In the genomic region with DNA sequence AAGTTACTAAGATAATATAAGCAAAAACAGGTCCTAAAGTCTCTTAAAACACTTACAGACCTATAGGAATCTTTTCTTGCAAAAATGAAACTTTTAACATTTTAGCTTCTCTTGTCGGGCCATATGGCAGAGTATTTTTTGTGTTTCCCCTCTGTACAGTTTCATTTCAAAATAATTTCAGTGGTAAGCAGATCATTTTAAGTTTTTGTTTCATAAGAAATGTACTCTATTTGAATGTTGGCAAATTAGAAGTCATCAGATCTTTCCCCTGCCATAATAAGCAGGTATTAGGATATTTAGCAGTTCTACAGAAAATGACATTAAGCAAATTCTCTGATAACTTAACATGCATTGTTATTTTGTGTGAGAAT, we compare ENCODE assay signal across 8 cellular contexts. TPM values are rescaled to one million over a fixed set of nuclear protein-coding genes. Genes with fewer than 3 reads are reported as not detected.
A peak's percentile ranks its signal among the peaks of the same experiment; 100 is the strongest.
DNase-seq lines count a peak whose midpoint lies in the region; ATAC-seq, FAIRE-seq and TF ChIP-seq lines count a peak whose summit lies in the region.

No MANE protein-coding gene starts in this region.

- H3K9me3 ChIP-seq in cardiac muscle cell (ENCODE audit: low read depth) (no peaks in the 10 kb centered on the region), upper lobe of right lung (no peaks in the 10 kb centered on the region)

- POLR2A ChIA-PET in WTC11 (lab: Charles Lee): no interaction called here

- no peaks in the 10 kb centered on the region for H3K36me3 Mint-ChIP-seq in WTC11

- H3K27ac Mint-ChIP-seq in WTC11: no peak overlapping the region

- no peak overlapping the region for H3K4me3 ChIP-seq in cardiac muscle cell
- peak overlapping the region; percentile 27 for H3K4me3 ChIP-seq in coronary artery
- H3K4me3 ChIP-seq in upper lobe of right lung: peak overlapping the region; percentile 12

- H3K4me3 Mint-ChIP-seq in WTC11: no peak overlapping the region

- peaks cover 37% of the 10 kb centered on the region for H3K4me1 ChIP-seq in cardiac muscle cell (ENCODE audit: low read depth)
- peaks cover 42% of the 10 kb centered on the region for H3K4me1 ChIP-seq in upper lobe of right lung

- CTCF ChIA-PET in WTC11 (lab: Charles Lee): no interaction called here

- FAIRE-seq in H54 (lab: Jason Lieb, UNC): no peak

- no peak for TF ChIP-seq CTCF in cardiac muscle cell (IDR thresholded peaks at IDR 0.05; ENCODE audit: low read depth, low read length)
- no peak for TF ChIP-seq CTCF in coronary artery (IDR thresholded peaks at IDR 0.05)
- no peak for TF ChIP-seq CTCF in upper lobe of right lung (IDR thresholded peaks at IDR 0.05)
- no peak for TF ChIP-seq CTCF in WTC11 (IDR thresholded peaks at IDR 0.05)

- DNase-seq in cardiac muscle cell (ENCODE audit: low read depth in 1 of 2, low spot score in 1 of 2) (no peak), Right ventricle myocardium inferior (ENCODE audit: missing footprints) (no peak), coronary artery (ENCODE audit: low spot score) (no peak), upper lobe of right lung (no peak), H54 (ENCODE audit: insufficient read length, low spot score) (no peak), WTC11 (ENCODE audit: low spot score) (no peak), NCI-H2171 treated with DMSO at 0.1 percent for 48 hours (lab: John Stamatoyannopoulos, UW) (no peak)

- H3K4me1 Mint-ChIP-seq in WTC11: no peaks in the 10 kb centered on the region

- H3K27me3 ChIP-seq in cardiac muscle cell (no peaks in the 10 kb centered on the region), upper lobe of right lung (no peaks in the 10 kb centered on the region)

- no peaks in the 10 kb centered on the region; the same call in 1 of the 2 replicates for H3K9me3 Mint-ChIP-seq in WTC11

- no peaks in the 10 kb centered on the region for H3K36me3 ChIP-seq in cardiac muscle cell
- no peaks in the 10 kb centered on the region for H3K36me3 ChIP-seq in upper lobe of right lung

- intact Hi-C loops in Right ventricle myocardium inferior (cut with DNase I): loop anchor here (2.0 kb wide), 1 partner anchor 20 kb away; no protein-coding TSS in a partner anchor
- intact Hi-C loops in upper lobe of right lung (cut with DNase I): no loop called here

- TF ChIP-seq POLR2A in H54 (IDR thresholded peaks at IDR 0.05; ENCODE audit: low read depth, low read length): no peak

- no peak for ATAC-seq in Right ventricle myocardium inferior
- peak; percentile 39 for ATAC-seq in HG03135 (IDR thresholded peaks at IDR 0.05; ENCODE audit: unreplicated experiment)
- ATAC-seq in upper lobe of right lung: no peak
- ATAC-seq in WTC11: no peak

- H3K27me3 Mint-ChIP-seq in WTC11 (ENCODE audit: low read depth): no peaks in the 10 kb centered on the region

- peak overlapping the region; percentile 76 for H3K27ac ChIP-seq in cardiac muscle cell
- H3K27ac ChIP-seq in coronary artery: peak overlapping the region in 1 of 2 donors; percentile 33
- peak overlapping the region; percentile 52 for H3K27ac ChIP-seq in upper lobe of right lung

TF ChIP-seq in WTC11, 78 proteins besides CTCF, POLR2A, EP300 and RAD21:
- TF ChIP-seq GTF2I (CRISPR knock-in tag; conservative IDR thresholded peaks at IDR 0.05) (no peak), FOXK1 (CRISPR knock-in tag; IDR thresholded peaks at IDR 0.05) (no peak), SOX15 (CRISPR knock-in tag; IDR thresholded peaks at IDR 0.05) (no peak), ZNF232 (CRISPR knock-in tag; IDR thresholded peaks at IDR 0.05) (no peak), ZNF423 (CRISPR knock-in tag; IDR thresholded peaks at IDR 0.05) (no peak), SP1 (CRISPR knock-in tag; conservative IDR thresholded peaks at IDR 0.05) (no peak), GRHL2 (CRISPR knock-in tag; IDR thresholded peaks at IDR 0.05; ENCODE audit: insufficient replicate concordance, severe bottlenecking) (no peak), NFYB (CRISPR knock-in tag; conservative IDR thresholded peaks at IDR 0.05; ENCODE audit: low read depth) (no peak), SMAD4 (CRISPR knock-in tag; IDR thresholded peaks at IDR 0.05) (no peak), ZNF121 (CRISPR knock-in tag; IDR thresholded peaks at IDR 0.05) (no peak)
- TF ChIP-seq, protein P1, sequence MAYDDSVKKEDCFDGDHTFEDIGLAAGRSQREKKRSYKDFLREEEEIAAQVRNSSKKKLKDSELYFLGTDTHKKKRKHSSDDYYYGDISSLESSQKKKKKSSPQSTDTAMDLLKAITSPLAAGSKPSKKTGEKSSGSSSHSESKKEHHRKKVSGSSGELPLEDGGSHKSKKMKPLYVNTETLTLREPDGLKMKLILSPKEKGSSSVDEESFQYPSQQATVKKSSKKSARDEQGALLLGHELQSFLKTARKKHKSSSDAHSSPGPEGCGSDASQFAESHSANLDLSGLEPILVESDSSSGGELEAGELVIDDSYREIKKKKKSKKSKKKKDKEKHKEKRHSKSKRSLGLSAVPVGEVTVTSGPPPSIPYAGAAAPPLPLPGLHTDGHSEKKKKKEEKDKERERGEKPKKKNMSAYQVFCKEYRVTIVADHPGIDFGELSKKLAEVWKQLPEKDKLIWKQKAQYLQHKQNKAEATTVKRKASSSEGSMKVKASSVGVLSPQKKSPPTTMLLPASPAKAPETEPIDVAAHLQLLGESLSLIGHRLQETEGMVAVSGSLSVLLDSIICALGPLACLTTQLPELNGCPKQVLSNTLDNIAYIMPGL (CRISPR knock-in tag; IDR thresholded peaks at IDR 0.05): no peak
- TF ChIP-seq, protein P2, sequence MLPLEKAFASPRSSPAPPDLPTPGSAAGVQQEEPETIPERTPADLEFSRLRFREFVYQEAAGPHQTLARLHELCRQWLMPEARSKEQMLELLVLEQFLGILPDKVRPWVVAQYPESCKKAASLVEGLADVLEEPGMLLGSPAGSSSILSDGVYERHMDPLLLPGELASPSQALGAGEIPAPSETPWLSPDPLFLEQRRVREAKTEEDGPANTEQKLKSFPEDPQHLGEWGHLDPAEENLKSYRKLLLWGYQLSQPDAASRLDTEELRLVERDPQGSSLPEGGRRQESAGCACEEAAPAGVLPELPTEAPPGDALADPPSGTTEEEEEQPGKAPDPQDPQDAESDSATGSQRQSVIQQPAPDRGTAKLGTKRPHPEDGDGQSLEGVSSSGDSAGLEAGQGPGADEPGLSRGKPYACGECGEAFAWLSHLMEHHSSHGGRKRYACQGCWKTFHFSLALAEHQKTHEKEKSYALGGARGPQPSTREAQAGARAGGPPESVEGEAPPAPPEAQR (CRISPR knock-in tag; IDR thresholded peaks at IDR 0.05): no peak
- TF ChIP-seq, protein P3, sequence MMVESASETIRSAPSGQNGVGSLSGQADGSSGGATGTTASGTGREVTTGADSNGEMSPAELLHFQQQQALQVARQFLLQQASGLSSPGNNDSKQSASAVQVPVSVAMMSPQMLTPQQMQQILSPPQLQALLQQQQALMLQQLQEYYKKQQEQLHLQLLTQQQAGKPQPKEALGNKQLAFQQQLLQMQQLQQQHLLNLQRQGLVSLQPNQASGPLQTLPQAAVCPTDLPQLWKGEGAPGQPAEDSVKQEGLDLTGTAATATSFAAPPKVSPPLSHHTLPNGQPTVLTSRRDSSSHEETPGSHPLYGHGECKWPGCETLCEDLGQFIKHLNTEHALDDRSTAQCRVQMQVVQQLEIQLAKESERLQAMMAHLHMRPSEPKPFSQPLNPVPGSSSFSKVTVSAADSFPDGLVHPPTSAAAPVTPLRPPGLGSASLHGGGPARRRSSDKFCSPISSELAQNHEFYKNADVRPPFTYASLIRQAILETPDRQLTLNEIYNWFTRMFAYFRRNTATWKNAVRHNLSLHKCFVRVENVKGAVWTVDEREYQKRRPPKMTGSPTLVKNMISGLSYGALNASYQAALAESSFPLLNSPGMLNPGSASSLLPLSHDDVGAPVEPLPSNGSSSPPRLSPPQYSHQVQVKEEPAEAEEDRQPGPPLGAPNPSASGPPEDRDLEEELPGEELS (CRISPR knock-in tag; IDR thresholded peaks at IDR 0.05): no peak

RNA-seq across cellular contexts. Expression of a gene that starts 37.9 kb away (rescaled TPM):
- total RNA-seq in cardiac muscle cell (20.6 and 22.8 TPM in 2 replicates), Right ventricle myocardium inferior (18.9 TPM), upper lobe of right lung (40.9 TPM), WTC11 (2021) (1.3 to 1.5 TPM (median 1.3 TPM) in 3 replicates)
- polyA plus RNA-seq in cardiac muscle cell: 21.6 and 24.1 TPM in 2 replicates
